Comparison of ENCODE assay signal across 14 cellular contexts in the genomic region with DNA sequence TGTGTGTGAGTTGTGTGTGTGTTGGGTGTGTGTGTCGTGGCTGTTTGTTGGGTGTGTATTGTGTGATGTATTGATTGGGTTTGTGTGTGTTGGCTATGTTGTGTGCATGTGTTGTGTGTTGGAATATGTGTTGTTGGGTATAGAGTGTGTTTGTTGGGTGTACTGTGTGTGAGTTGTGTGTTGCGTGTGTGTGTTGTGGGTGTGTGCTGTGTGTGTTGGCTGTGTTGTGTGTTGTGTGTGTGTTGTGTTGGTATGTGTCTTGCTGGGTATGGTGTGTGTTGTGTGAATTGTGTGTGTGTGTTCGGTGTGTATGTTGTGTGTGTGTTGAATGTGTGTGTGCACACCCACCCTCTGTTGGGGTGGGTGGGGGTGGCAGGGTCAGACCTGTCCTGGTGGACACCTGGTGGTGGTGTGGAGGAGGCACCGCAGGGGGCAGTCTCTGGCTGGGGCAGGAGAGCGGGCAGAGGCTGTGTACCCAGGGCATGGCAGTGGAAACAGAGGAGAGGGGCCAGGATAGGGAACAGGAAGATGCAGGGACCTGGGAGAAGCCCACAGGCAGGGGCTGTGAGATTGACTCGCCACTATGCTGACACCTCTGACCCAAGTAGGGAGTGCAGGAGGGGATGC. TPM values are rescaled to one million over a fixed set of nuclear protein-coding genes. Genes with fewer than 3 reads are reported as not detected.
A peak's percentile ranks its signal among the peaks of the same experiment; 100 is the strongest.
DNase-seq lines count a peak whose midpoint lies in the region; ATAC-seq and TF ChIP-seq lines count a peak whose summit lies in the region.
"Had no signal": no experiment of that assay in that cellular context is flagged by ENCODE, and none has a peak within 500 bp of the region (broad histone marks: within the 10 kb centered on the region; RNA-seq: fewer than 3 reads in every experiment).

No MANE protein-coding gene starts in this region.

- no peak overlapping the region for H3K4me3 Mint-ChIP-seq in activated T-helper 17 cell treated with anti-CD3 and anti-CD28 coated beads, Interleukin-2, amount 50 U/mL, for 72 hours
- H3K4me3 Mint-ChIP-seq: memory B cell had no signal

- CTCF ChIA-PET in HEK293 (lab: Yijun Ruan, JAX), result no interaction called here

- H3K36me3 Mint-ChIP-seq in activated T-helper 17 cell treated with anti-CD3 and anti-CD28 coated beads, Interleukin-2, amount 50 U/mL, for 72 hours (ENCODE audit: low read depth), result no peaks in the 10 kb centered on the region
- H3K36me3 Mint-ChIP-seq: memory B cell had no signal

- H3K56ac ChIP-seq in mesendoderm (ENCODE audit: low read length), result no peak overlapping the region

- no peaks in the 10 kb centered on the region for H3K9me3 Mint-ChIP-seq in activated T-helper 17 cell treated with anti-CD3 and anti-CD28 coated beads, Interleukin-2, amount 50 U/mL, for 72 hours
- H3K9me3 Mint-ChIP-seq: memory B cell had no signal

- no peak overlapping the region for H3K9ac ChIP-seq in mesendoderm (ENCODE audit: low read length)

- H3K27ac ChIP-seq in HEK293 (ENCODE audit: extremely low read depth, low read depth, low read length) (no peak overlapping the region), mesendoderm (ENCODE audit: low read depth, low read length) (no peak overlapping the region)

- H2BK120ac ChIP-seq in mesendoderm (ENCODE audit: low read depth, low read length), result no peak overlapping the region

- TF ChIP-seq CTCF in HEK293 (tag by site-specific recombination; IDR thresholded peaks at IDR 0.05), result peak; percentile 48

- H3K18ac ChIP-seq in mesendoderm (ENCODE audit: low read length), result no peak overlapping the region

- no peak overlapping the region for H3K4ac ChIP-seq in mesendoderm (ENCODE audit: low read depth, low read length)

- H3K27me3 ChIP-seq in mesendoderm (ENCODE audit: insufficient read depth, low read length, poor library complexity), result no peaks in the 10 kb centered on the region

- WGBS in mesendoderm (ENCODE audit: extremely low coverage, insufficient coverage, low lambda C conversion rate), result 100% methylated on average over 2 of the region's 6 CpGs

- H3K27me3 Mint-ChIP-seq in activated T-helper 17 cell treated with anti-CD3 and anti-CD28 coated beads, Interleukin-2, amount 50 U/mL, for 72 hours, result peaks cover 5% of the 10 kb centered on the region

- H4K8ac ChIP-seq in mesendoderm (ENCODE audit: low read depth, low read length), result no peak overlapping the region

- ATAC-seq in activated T-helper 17 cell treated with anti-CD3 and anti-CD28 coated beads, Interleukin-2, amount 50 U/mL, for 72 hours (replicated peaks), result peak; percentile 24
- no peak for ATAC-seq in HG02642 (IDR thresholded peaks at IDR 0.05; ENCODE audit: poor library complexity, unreplicated experiment)

- no peak overlapping the region for H2BK15ac ChIP-seq in mesendoderm (replicated peaks; ENCODE audit: low read depth)

- no peak overlapping the region for H2BK5ac ChIP-seq in mesendoderm (ENCODE audit: low read length)

- no peaks in the 10 kb centered on the region for H3K79me1 ChIP-seq in mesendoderm (ENCODE audit: low read length)

- H3K79me2 ChIP-seq in mesendoderm (ENCODE audit: control insufficient read depth, insufficient read depth, low read length), result no peaks in the 10 kb centered on the region

- POLR2A ChIA-PET in HEK293 (lab: Yijun Ruan, JAX), result no interaction called here

- no peak overlapping the region for H3K27ac Mint-ChIP-seq in activated T-helper 17 cell treated with anti-CD3 and anti-CD28 coated beads, Interleukin-2, amount 50 U/mL, for 72 hours
- H3K27ac Mint-ChIP-seq: memory B cell had no signal

- no peaks in the 10 kb centered on the region for H3K9me3 ChIP-seq in HEK293 (ENCODE audit: control insufficient read depth, insufficient read depth, low read depth, low read length)

- H3K4me1 Mint-ChIP-seq in activated T-helper 17 cell treated with anti-CD3 and anti-CD28 coated beads, Interleukin-2, amount 50 U/mL, for 72 hours, result peaks cover 6% of the 10 kb centered on the region

- DNase-seq in D341Med (ENCODE audit: low spot score), result peak; percentile 58
- peak; percentile 73 for DNase-seq in mesendoderm
- DNase-seq in AG08395 (ENCODE audit: low spot score), result no peak
- no peak for DNase-seq in NOMO-1 treated with dmso at 0.1 percent for 144 hours (lab: John Stamatoyannopoulos, UW; ENCODE audit: unreplicated experiment)
- DNase-seq: activated CD4-positive, CD25-positive, alpha-beta regulatory T cell treated with anti-CD3 and anti-CD28 coated beads, Interleukin-2, amount 50 U/mL, for 72 hours; activated effector memory CD4-positive, alpha-beta T cell treated with Interleukin-2 at 50 U/mL for 16 hours; hippocampal formation; posterior cingulate gyrus; SIG-M5; stimulated activated naive CD4-positive, alpha-beta T cell had no signal

- H3K4me1 ChIP-seq in HEK293 (ENCODE audit: control insufficient read depth, insufficient read depth, low read length), result no peaks in the 10 kb centered on the region
- no peaks in the 10 kb centered on the region for H3K4me1 ChIP-seq in mesendoderm (ENCODE audit: control insufficient read depth, low read depth, low read length)

- no peak overlapping the region for H3K23ac ChIP-seq in mesendoderm (ENCODE audit: low read length)

- no peak overlapping the region for H3K4me2 ChIP-seq in mesendoderm (ENCODE audit: low read length)

- H3K4me3 ChIP-seq in HEK293 (ENCODE audit: low read depth, low read length), result no peak overlapping the region
- H3K4me3 ChIP-seq in mesendoderm (ENCODE audit: low read length), result no peak overlapping the region

- H2AK5ac ChIP-seq in mesendoderm (ENCODE audit: low read length), result no peak overlapping the region

- no peak overlapping the region for H4K5ac ChIP-seq in mesendoderm (ENCODE audit: low read length)

- H3K36me3 ChIP-seq in HEK293 (ENCODE audit: control insufficient read depth in 2 of 2, insufficient read depth in 1 of 2, low read length in 2 of 2), result no peaks in the 10 kb centered on the region
- no peaks in the 10 kb centered on the region for H3K36me3 ChIP-seq in mesendoderm (ENCODE audit: control insufficient read depth, insufficient read depth, low read length)

TF ChIP-seq in HEK293, 187 proteins besides CTCF, POLR2A, EP300 and RAD21 (continues in another document):
- TF ChIP-seq ZNF514 (tag by site-specific recombination; IDR thresholded peaks at IDR 0.05), result no peak
- TF ChIP-seq ZNF704 (tag by site-specific recombination; IDR thresholded peaks at IDR 0.05), result peak; percentile 57; the same call in 1 of the 2 replicates
- no peak for TF ChIP-seq ZNF624 (tag by site-specific recombination; IDR thresholded peaks at IDR 0.05)
- TF ChIP-seq ZNF843 (tag by site-specific recombination; IDR thresholded peaks at IDR 0.05), result no peak
- peak; percentile 73 for TF ChIP-seq ZSCAN4 (tag by site-specific recombination; IDR thresholded peaks at IDR 0.05)
- TF ChIP-seq ZNF623 (tag by site-specific recombination; IDR thresholded peaks at IDR 0.05), result no peak
- no peak for TF ChIP-seq ZNF626 (tag by site-specific recombination; IDR thresholded peaks at IDR 0.05)
- TF ChIP-seq, protein P1, sequence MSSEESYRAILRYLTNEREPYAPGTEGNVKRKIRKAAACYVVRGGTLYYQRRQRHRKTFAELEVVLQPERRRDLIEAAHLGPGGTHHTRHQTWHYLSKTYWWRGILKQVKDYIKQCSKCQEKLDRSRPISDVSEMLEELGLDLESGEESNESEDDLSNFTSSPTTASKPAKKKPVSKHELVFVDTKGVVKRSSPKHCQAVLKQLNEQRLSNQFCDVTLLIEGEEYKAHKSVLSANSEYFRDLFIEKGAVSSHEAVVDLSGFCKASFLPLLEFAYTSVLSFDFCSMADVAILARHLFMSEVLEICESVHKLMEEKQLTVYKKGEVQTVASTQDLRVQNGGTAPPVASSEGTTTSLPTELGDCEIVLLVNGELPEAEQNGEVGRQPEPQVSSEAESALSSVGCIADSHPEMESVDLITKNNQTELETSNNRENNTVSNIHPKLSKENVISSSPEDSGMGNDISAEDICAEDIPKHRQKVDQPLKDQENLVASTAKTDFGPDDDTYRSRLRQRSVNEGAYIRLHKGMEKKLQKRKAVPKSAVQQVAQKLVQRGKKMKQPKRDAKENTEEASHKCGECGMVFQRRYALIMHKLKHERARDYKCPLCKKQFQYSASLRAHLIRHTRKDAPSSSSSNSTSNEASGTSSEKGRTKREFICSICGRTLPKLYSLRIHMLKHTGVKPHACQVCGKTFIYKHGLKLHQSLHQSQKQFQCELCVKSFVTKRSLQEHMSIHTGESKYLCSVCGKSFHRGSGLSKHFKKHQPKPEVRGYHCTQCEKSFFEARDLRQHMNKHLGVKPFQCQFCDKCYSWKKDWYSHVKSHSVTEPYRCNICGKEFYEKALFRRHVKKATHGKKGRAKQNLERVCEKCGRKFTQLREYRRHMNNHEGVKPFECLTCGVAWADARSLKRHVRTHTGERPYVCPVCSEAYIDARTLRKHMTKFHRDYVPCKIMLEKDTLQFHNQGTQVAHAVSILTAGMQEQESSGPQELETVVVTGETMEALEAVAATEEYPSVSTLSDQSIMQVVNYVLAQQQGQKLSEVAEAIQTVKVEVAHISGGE (tag by site-specific recombination; conservative IDR thresholded peaks at IDR 0.05; ENCODE audit: low read depth), result no peak

RNA-seq across cellular contexts. Expression of gene PXDC1, which starts 25.5 kb away (rescaled TPM):
- total RNA-seq in activated T-helper 17 cell treated with anti-CD3 and anti-CD28 coated beads, Interleukin-2, amount 50 U/mL, for 72 hours, result 1 to 10 TPM; 5.5 to 8.3 TPM
- polyA plus RNA-seq in mesendoderm (2013, experiment 1 of 2), result 1.2 TPM
- 1.3 TPM for polyA plus RNA-seq in mesendoderm (2013, experiment 2 of 2)

Comparison
In these comparisons a context has a peak if more than half of its experiments do, and no peak if none do; other contexts are left out.
1. DNase-seq: peak in D341Med (single experiment) and mesendoderm (single experiment); none in AG08395 (single experiment) and NOMO-1 treated with dmso at 0.1 percent for 144 hours (single experiment).